18 cellular contexts compared by ENCODE assay signal in the genomic region with DNA sequence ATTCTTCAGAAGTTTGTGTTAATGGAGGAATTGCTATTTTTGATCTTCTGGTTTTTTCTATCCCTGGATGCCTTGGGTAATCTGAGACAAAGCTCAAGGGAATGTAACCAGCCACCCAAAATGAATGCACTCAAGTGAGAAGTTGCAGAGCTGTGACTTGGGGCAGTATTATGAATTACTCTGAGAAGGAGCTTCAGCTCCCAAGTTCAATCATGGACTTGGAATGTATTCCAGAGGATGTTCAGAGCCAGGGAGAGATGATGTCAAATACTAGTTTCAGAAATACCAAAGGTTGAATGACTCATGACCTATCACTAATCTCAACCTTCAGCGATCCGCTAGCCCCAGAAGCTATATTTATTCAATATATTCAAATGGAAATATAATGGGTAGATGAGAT.
DNase-seq lines count a peak whose midpoint lies in the region; ATAC-seq and TF ChIP-seq lines count a peak whose summit lies in the region.
"Had no signal": no experiment of that assay in that cellular context is flagged by ENCODE, and none has a peak within 500 bp of the region (broad histone marks: within the 10 kb centered on the region; RNA-seq: fewer than 3 reads in every experiment).

No MANE protein-coding gene starts in this region.

- H3K27me3 Mint-ChIP-seq in MCF 10A (ENCODE audit: insufficient read depth, unreplicated experiment) (no peaks in the 10 kb centered on the region), natural killer cell (ENCODE audit: low read depth in 2 of 2) (no peaks in the 10 kb centered on the region)

- H3K4me1 Mint-ChIP-seq in MCF 10A (ENCODE audit: insufficient read depth, unreplicated experiment) (no peaks in the 10 kb centered on the region), natural killer cell (no peaks in the 10 kb centered on the region)

- WGBS in gastroesophageal sphincter (ENCODE audit: low coverage in 1 of 2), 2 donors: 15 to 33% methylated on average over 2 of the region's 2 CpGs

- H3K4me3 Mint-ChIP-seq in MCF 10A (ENCODE audit: unreplicated experiment): no peak overlapping the region
- H3K4me3 Mint-ChIP-seq in natural killer cell: no peak overlapping the region

- H3K9me3 Mint-ChIP-seq in MCF 10A (ENCODE audit: unreplicated experiment) (no peaks in the 10 kb centered on the region), natural killer cell (peaks cover 0 to 6% of the 10 kb centered on the region in 2 donors)

- no peak for TF ChIP-seq EP300 in gastroesophageal sphincter (IDR thresholded peaks at IDR 0.05)

- H3K4me1 ChIP-seq in breast epithelium (no peaks in the 10 kb centered on the region), gastroesophageal sphincter (peaks cover 0 to 8% (median 0%) of the 10 kb centered on the region in 3 donors)
- H3K4me1 ChIP-seq: lower lobe of right lung had no signal

- POLR2A ChIA-PET in MCF 10A (lab: Yijun Ruan, JAX): no interaction called here

- BruUV-seq in MCF 10A (replicated peaks; lab: Mats Ljungman, UMichigan): no TSS peak

- TF ChIP-seq CTCF in MCF 10A (IDR thresholded peaks at IDR 0.05; ENCODE audit: unreplicated experiment) (no peak), breast epithelium (IDR thresholded peaks at IDR 0.05) (no peak), gastroesophageal sphincter (IDR thresholded peaks at IDR 0.05) (no peak), natural killer cell (IDR thresholded peaks at IDR 0.05) (no peak)

- H3K27me3 ChIP-seq in breast epithelium: no peaks in the 10 kb centered on the region
- no peaks in the 10 kb centered on the region for H3K27me3 ChIP-seq in gastroesophageal sphincter
- H3K27me3 ChIP-seq: sigmoid colon had no signal

- H3K27ac ChIP-seq in breast epithelium (peak overlapping the region in 1 of 2 donors; percentile 29), gastroesophageal sphincter (no peak overlapping the region)
- H3K27ac ChIP-seq: lower lobe of right lung, sigmoid colon, SK-N-MC had no signal

- H3K36me3 ChIP-seq in breast epithelium (no peaks in the 10 kb centered on the region), gastroesophageal sphincter (peaks cover 0 to 5% of the 10 kb centered on the region in 2 donors)
- H3K36me3 ChIP-seq: lower lobe of right lung had no signal

- intact Hi-C loops in MCF 10A (cut with micrococcal nuclease): no loop called here
- intact Hi-C loops in breast epithelium (cut with DNase I; ENCODE audit: low total_unique reads): no loop called here
- intact Hi-C loops in natural killer cell (cut with micrococcal nuclease): no loop called here

- H3K4me3 ChIP-seq in breast epithelium (no peak overlapping the region), gastroesophageal sphincter (no peak overlapping the region)
- H3K4me3 ChIP-seq: lower lobe of right lung, sigmoid colon, SK-N-MC had no signal

- TF ChIP-seq POLR2A in breast epithelium (IDR thresholded peaks at IDR 0.05) (no peak), gastroesophageal sphincter (IDR thresholded peaks at IDR 0.05) (no peak)

- CTCF ChIA-PET in MCF 10A (lab: Yijun Ruan, JAX): no interaction called here

- H3K9me3 ChIP-seq in breast epithelium: peaks cover 0 to 11% of the 10 kb centered on the region in 2 donors
- peaks cover 0 to 4% (median 0%) of the 10 kb centered on the region in 3 donors for H3K9me3 ChIP-seq in gastroesophageal sphincter

- no peak overlapping the region for H3K27ac Mint-ChIP-seq in MCF 10A (ENCODE audit: low read depth, unreplicated experiment)
- no peak overlapping the region for H3K27ac Mint-ChIP-seq in natural killer cell

- H3K36me3 Mint-ChIP-seq in MCF 10A (ENCODE audit: insufficient read depth, unreplicated experiment) (no peaks in the 10 kb centered on the region), natural killer cell (no peaks in the 10 kb centered on the region)

- DNase-seq in MCF 10A (ENCODE audit: unreplicated experiment): peak; percentile 6
- no peak for DNase-seq in breast epithelium (ENCODE audit: low spot score in 2 of 2)
- peak; percentile 80 for DNase-seq in amniotic stem cell (lab: John Stamatoyannopoulos, UW)
- no peak for DNase-seq in natural killer cell
- DNase-seq in HuH-7.5 (ENCODE audit: low spot score): no peak
- DNase-seq: 8988T; activated CD8-positive, alpha-beta memory T cell treated with anti-CD3 and anti-CD28 coated beads for 24 hours; activated naive CD4-positive, alpha-beta T cell treated with Interleukin-2 at 50 U/mL for 16 hours; DMS153; lower lobe of right lung; NCI-H1048; NCI-H446; sigmoid colon; stimulated activated naive CD4-positive, alpha-beta T cell treated with Interleukin-2 at 50 U/mL for 16 hours had no signal

- peak; percentile 31 for ATAC-seq in gastroesophageal sphincter
- no peak for ATAC-seq in natural killer cell
- no peak for ATAC-seq in GM18498 (IDR thresholded peaks at IDR 0.05; ENCODE audit: unreplicated experiment)
- ATAC-seq in GM21381 (IDR thresholded peaks at IDR 0.05; ENCODE audit: unreplicated experiment): no peak
- ATAC-seq: lower lobe of right lung had no signal

Comparison
In these comparisons a context has a peak if more than half of its experiments do, and no peak if none do; other contexts are left out.
1. DNase-seq: peak in MCF 10A (single experiment) and amniotic stem cell (single experiment); none in breast epithelium (0 of 2), natural killer cell (single experiment) and HuH-7.5 (single experiment).